In the genomic region with DNA sequence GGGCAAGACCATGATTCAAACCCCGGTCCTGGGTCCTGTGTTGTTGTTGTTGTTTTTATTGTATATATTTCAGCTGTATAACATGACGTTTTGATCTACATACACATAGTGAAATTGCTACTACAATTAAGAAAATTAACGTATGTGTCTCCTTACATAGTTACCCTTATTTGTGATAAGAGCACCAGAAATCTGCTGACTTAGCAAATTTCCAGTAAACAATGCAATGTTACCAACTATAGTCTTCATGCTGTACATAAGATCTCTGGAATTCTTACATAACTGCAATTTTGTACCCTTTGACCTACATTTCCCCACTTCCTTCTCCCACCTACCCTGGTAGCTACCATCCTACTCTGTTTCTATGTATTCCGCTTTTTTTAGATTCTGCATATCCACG, we compare ENCODE assay signal across 4 cellular contexts.
TF ChIP-seq lines count a peak whose summit lies in the region.

No MANE protein-coding gene starts in this region.

TF ChIP-seq in HepG2, 621 proteins besides CTCF, POLR2A, EP300 and RAD21:
- TF ChIP-seq MEF2D (CRISPR knock-in tag; IDR thresholded peaks at IDR 0.05) (no peak), ZNF569 (CRISPR knock-in tag; IDR thresholded peaks at IDR 0.05; ENCODE audit: borderline replicate concordance) (no peak), YEATS2 (CRISPR knock-in tag; IDR thresholded peaks at IDR 0.05; ENCODE audit: borderline replicate concordance) (no peak), CHD4 (IDR thresholded peaks at IDR 0.05; ENCODE audit: borderline replicate concordance, low read length) (no peak), PHF20 (CRISPR knock-in tag; IDR thresholded peaks at IDR 0.05) (no peak), MAFF (IDR thresholded peaks at IDR 0.05; ENCODE audit: low read depth, low read length) (peak; percentile 98), MAFK (conservative IDR thresholded peaks at IDR 0.05 in 1 of 2, IDR thresholded peaks at IDR 0.05 in 1 of 2; ENCODE audit: low read length in 2 of 2) (peak; percentile 94 to 99), THAP11 (CRISPR knock-in tag; IDR thresholded peaks at IDR 0.05) (no peak), ZFP36L2 (CRISPR knock-in tag; IDR thresholded peaks at IDR 0.05) (no peak), PHF8 (CRISPR knock-in tag; IDR thresholded peaks at IDR 0.05) (no peak)

TF ChIP-seq in IMR-90, 13 proteins besides CTCF, POLR2A, EP300 and RAD21:
- TF ChIP-seq MAFK (IDR thresholded peaks at IDR 0.05; ENCODE audit: low read depth, low read length) (peak; percentile 100), SMC3 (IDR thresholded peaks at IDR 0.05; ENCODE audit: low read depth, low read length) (no peak)
TF ChIP-seq in IMR-90: peak in this region for 1.

TF ChIP-seq in K562, 482 proteins besides CTCF, POLR2A, EP300 and RAD21:
- TF ChIP-seq SIX5 (IDR thresholded peaks at IDR 0.05; ENCODE audit: borderline replicate concordance in 1 of 2, insufficient read depth in 1 of 2, low read depth in 1 of 2, low read length in 2 of 2): no peak
- peak; percentile 96 for TF ChIP-seq MAFF (IDR thresholded peaks at IDR 0.05; ENCODE audit: low read length)
- peak; percentile 89 for TF ChIP-seq MAFG (tag; conservative IDR thresholded peaks at IDR 0.05)
- peak; percentile 85 for TF ChIP-seq C11orf30 (IDR thresholded peaks at IDR 0.05; ENCODE audit: low read depth)
- peak; percentile 91 for TF ChIP-seq ZNF316 (IDR thresholded peaks at IDR 0.05)
- TF ChIP-seq MAFK (IDR thresholded peaks at IDR 0.05; ENCODE audit: low read length): peak; percentile 98
- TF ChIP-seq ETV6 (IDR thresholded peaks at IDR 0.05; ENCODE audit: borderline replicate concordance in 1 of 2, low read depth in 2 of 2, low read length in 1 of 2): no peak
- no peak for TF ChIP-seq ETV6 (CRISPR knock-in tag; IDR thresholded peaks at IDR 0.05; ENCODE audit: borderline replicate concordance)

TF ChIP-seq in H1, 55 proteins besides CTCF, POLR2A, EP300 and RAD21:
- TF ChIP-seq KDM5A (IDR thresholded peaks at IDR 0.05; ENCODE audit: low read length) (no peak), MAFK (IDR thresholded peaks at IDR 0.05; ENCODE audit: low read depth, low read length) (peak; percentile 95)
